1 cellular context compared by ENCODE assay signal in the genomic region with DNA sequence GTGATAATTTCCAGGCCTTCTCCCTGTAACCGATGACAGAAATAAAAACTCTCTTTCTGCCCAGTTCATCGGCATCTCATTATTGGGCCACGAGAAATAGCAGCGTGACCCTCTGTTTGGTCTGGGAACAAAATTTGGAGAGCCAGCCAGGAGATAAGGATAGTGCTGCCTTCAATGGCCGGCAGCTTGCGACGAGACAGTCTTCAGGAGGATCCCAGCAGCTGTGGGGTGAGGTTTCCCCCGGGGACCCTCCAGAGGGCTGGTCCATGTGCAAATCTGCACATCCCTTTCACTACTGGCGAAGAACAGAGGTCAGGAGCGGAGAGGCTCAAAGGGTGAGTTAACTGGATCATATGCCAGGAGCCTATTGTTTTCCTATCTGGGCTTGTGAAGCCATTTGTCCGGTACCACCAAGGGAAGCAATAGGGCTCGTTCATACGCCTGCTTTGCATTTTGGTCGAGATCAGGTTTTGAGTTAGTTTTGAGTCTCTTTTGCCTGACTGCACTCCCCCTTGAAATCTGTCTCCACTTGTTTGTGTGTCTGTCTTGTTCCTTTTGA.
TF ChIP-seq lines count a peak whose summit lies in the region.

No MANE protein-coding gene starts in this region.

TF ChIP-seq in GM23338, 12 proteins besides CTCF, POLR2A, EP300 and RAD21:
- TF ChIP-seq, protein P1, sequence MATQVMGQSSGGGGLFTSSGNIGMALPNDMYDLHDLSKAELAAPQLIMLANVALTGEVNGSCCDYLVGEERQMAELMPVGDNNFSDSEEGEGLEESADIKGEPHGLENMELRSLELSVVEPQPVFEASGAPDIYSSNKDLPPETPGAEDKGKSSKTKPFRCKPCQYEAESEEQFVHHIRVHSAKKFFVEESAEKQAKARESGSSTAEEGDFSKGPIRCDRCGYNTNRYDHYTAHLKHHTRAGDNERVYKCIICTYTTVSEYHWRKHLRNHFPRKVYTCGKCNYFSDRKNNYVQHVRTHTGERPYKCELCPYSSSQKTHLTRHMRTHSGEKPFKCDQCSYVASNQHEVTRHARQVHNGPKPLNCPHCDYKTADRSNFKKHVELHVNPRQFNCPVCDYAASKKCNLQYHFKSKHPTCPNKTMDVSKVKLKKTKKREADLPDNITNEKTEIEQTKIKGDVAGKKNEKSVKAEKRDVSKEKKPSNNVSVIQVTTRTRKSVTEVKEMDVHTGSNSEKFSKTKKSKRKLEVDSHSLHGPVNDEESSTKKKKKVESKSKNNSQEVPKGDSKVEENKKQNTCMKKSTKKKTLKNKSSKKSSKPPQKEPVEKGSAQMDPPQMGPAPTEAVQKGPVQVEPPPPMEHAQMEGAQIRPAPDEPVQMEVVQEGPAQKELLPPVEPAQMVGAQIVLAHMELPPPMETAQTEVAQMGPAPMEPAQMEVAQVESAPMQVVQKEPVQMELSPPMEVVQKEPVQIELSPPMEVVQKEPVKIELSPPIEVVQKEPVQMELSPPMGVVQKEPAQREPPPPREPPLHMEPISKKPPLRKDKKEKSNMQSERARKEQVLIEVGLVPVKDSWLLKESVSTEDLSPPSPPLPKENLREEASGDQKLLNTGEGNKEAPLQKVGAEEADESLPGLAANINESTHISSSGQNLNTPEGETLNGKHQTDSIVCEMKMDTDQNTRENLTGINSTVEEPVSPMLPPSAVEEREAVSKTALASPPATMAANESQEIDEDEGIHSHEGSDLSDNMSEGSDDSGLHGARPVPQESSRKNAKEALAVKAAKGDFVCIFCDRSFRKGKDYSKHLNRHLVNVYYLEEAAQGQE (IDR thresholded peaks at IDR 0.05; ENCODE audit: unreplicated experiment) = no peak
